1 cellular context compared by ENCODE assay signal in the genomic region with DNA sequence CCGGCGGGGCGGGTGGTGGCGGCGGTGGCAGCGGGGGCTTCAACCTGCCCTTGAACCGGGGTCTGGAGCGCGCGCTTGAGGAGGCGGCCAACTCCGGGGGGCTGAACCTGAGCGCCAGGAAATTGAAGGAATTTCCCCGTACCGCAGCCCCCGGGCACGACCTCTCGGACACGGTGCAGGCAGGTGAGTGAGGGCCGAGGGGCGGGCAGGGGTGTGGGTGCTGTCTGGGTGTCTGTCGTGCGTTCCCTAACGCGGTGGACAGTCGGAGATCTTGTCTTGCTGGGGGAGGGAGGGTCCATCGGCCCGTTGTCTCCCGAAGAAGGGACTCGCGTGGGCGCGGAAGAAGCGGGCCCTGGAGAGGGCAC.
TF ChIP-seq lines count a peak whose summit lies in the region.

No MANE protein-coding gene starts in this region.

TF ChIP-seq in GM23338, 12 proteins besides CTCF, POLR2A, EP300 and RAD21 (continued from another document):
- TF ChIP-seq, protein P1, sequence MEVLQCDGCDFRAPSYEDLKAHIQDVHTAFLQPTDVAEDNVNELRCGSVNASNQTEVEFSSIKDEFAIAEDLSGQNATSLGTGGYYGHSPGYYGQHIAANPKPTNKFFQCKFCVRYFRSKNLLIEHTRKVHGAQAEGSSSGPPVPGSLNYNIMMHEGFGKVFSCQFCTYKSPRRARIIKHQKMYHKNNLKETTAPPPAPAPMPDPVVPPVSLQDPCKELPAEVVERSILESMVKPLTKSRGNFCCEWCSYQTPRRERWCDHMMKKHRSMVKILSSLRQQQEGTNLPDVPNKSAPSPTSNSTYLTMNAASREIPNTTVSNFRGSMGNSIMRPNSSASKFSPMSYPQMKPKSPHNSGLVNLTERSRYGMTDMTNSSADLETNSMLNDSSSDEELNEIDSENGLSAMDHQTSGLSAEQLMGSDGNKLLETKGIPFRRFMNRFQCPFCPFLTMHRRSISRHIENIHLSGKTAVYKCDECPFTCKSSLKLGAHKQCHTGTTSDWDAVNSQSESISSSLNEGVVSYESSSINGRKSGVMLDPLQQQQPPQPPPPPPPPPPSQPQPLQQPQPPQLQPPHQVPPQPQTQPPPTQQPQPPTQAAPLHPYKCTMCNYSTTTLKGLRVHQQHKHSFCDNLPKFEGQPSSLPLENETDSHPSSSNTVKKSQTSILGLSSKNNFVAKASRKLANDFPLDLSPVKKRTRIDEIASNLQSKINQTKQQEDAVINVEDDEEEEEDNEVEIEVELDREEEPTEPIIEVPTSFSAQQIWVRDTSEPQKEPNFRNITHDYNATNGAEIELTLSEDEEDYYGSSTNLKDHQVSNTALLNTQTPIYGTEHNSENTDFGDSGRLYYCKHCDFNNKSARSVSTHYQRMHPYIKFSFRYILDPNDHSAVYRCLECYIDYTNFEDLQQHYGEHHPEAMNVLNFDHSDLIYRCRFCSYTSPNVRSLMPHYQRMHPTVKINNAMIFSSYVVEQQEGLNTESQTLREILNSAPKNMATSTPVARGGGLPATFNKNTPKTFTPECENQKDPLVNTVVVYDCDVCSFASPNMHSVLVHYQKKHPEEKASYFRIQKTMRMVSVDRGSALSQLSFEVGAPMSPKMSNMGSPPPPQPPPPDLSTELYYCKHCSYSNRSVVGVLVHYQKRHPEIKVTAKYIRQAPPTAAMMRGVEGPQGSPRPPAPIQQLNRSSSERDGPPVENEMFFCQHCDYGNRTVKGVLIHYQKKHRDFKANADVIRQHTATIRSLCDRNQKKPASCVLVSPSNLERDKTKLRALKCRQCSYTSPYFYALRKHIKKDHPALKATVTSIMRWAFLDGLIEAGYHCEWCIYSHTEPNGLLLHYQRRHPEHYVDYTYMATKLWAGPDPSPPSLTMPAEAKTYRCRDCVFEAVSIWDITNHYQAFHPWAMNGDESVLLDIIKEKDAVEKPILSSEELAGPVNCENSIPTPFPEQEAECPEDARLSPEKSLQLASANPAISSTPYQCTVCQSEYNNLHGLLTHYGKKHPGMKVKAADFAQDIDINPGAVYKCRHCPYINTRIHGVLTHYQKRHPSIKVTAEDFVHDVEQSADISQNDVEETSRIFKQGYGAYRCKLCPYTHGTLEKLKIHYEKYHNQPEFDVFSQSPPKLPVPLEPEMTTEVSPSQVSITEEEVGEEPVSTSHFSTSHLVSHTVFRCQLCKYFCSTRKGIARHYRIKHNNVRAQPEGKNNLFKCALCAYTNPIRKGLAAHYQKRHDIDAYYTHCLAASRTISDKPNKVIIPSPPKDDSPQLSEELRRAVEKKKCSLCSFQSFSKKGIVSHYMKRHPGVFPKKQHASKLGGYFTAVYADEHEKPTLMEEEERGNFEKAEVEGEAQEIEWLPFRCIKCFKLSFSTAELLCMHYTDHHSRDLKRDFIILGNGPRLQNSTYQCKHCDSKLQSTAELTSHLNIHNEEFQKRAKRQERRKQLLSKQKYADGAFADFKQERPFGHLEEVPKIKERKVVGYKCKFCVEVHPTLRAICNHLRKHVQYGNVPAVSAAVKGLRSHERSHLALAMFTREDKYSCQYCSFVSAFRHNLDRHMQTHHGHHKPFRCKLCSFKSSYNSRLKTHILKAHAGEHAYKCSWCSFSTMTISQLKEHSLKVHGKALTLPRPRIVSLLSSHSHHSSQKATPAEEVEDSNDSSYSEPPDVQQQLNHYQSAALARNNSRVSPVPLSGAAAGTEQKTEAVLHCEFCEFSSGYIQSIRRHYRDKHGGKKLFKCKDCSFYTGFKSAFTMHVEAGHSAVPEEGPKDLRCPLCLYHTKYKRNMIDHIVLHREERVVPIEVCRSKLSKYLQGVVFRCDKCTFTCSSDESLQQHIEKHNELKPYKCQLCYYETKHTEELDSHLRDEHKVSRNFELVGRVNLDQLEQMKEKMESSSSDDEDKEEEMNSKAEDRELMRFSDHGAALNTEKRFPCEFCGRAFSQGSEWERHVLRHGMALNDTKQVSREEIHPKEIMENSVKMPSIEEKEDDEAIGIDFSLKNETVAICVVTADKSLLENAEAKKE (CRISPR knock-in tag; IDR thresholded peaks at IDR 0.05) = no peak
- no peak for TF ChIP-seq NANOG (IDR thresholded peaks at IDR 0.05; ENCODE audit: borderline replicate concordance)
TF ChIP-seq in GM23338: peak in this region for 0.
